In genomic region chr2:168246483-168247340, GRCh38 we compare ENCODE assay signal across 8 cellular contexts. TPM values are rescaled to one million over a fixed set of nuclear protein-coding genes. Genes with fewer than 3 reads are reported as not detected.
DNase-seq lines count a peak whose midpoint lies in the region; ATAC-seq and TF ChIP-seq lines count a peak whose summit lies in the region.

No MANE protein-coding gene starts in this region.

- no peaks in the 10 kb centered on the region for H3K27me3 ChIP-seq in ovary
- no peaks in the 10 kb centered on the region for H3K27me3 ChIP-seq in thymus (ENCODE audit: control insufficient read depth, insufficient read depth)

- H3K9me3 ChIP-seq in SK-N-MC (ENCODE audit: low read depth, low read length): no peaks in the 10 kb centered on the region
- H3K9me3 ChIP-seq in ovary: no peaks in the 10 kb centered on the region
- H3K9me3 ChIP-seq in thymus (ENCODE audit: control insufficient read depth): no peaks in the 10 kb centered on the region

- H3K36me3 ChIP-seq in SK-N-MC (ENCODE audit: insufficient read depth, low read length) (no peaks in the 10 kb centered on the region), ovary (no peaks in the 10 kb centered on the region), thymus (ENCODE audit: control insufficient read depth, insufficient read depth) (no peaks in the 10 kb centered on the region)

- no peak for TF ChIP-seq POLR2A in ovary (IDR thresholded peaks at IDR 0.05)

- TF ChIP-seq CTCF in ovary (IDR thresholded peaks at IDR 0.05): peak in 1 of 3 donors; percentile 13

- peak overlapping the region; percentile 37 for H3K9ac ChIP-seq in SK-N-MC (ENCODE audit: insufficient read length)

- peak overlapping the region; percentile 89 to 94 for H3K27ac Mint-ChIP-seq in activated naive CD4-positive, alpha-beta T cell treated with anti-CD3 and anti-CD28 coated beads, Interleukin-2, amount 50 U/mL, for 72 hours

- TF ChIP-seq EP300 in ovary (IDR thresholded peaks at IDR 0.05): no peak

- H3K9me3 Mint-ChIP-seq in activated naive CD4-positive, alpha-beta T cell treated with anti-CD3 and anti-CD28 coated beads, Interleukin-2, amount 50 U/mL, for 72 hours: no peaks in the 10 kb centered on the region

- peaks cover 9 to 19% of the 10 kb centered on the region in 2 donors for H3K36me3 Mint-ChIP-seq in activated naive CD4-positive, alpha-beta T cell treated with anti-CD3 and anti-CD28 coated beads, Interleukin-2, amount 50 U/mL, for 72 hours

- H3K4me3 ChIP-seq in SK-N-MC: peak overlapping the region; percentile 89
- H3K4me3 ChIP-seq in ovary: peak overlapping the region; percentile 59
- H3K4me3 ChIP-seq in thymus (ENCODE audit: low read length): peak overlapping the region; percentile 94

- peak; percentile 42 for DNase-seq in COR-L47 (lab: John Stamatoyannopoulos, UW)
- DNase-seq in SK-N-MC (ENCODE audit: low read depth, low spot score): no peak
- DNase-seq in activated naive CD4-positive, alpha-beta T cell treated with anti-CD3 and anti-CD28 coated beads, Interleukin-2, amount 50 U/mL, for 72 hours (ENCODE audit: low spot score in 2 of 2): peak; percentile 66 to 79
- peak; percentile 88 for DNase-seq in Right ventricle myocardium inferior (ENCODE audit: missing footprints)
- DNase-seq in ovary: peak; percentile 50 to 76 (median 70)

- H3K4me1 ChIP-seq in ovary (ENCODE audit: insufficient read depth) (peaks cover 3% of the 10 kb centered on the region), thymus (ENCODE audit: control insufficient read depth, insufficient read depth, low read length) (peaks cover 25% of the 10 kb centered on the region)

- H3K27ac ChIP-seq in SK-N-MC: no peak overlapping the region
- peak overlapping the region in 1 of 2 donors; percentile 51 for H3K27ac ChIP-seq in ovary
- H3K27ac ChIP-seq in thymus (ENCODE audit: low read depth): peak overlapping the region; percentile 87

- 1% methylated on average over 59 to 95 of the region's 95 CpGs for WGBS in ovary, 3 donors
- WGBS in thymus: under 1% methylated on average over 95 of the region's 95 CpGs

- ATAC-seq in GM19463 (IDR thresholded peaks at IDR 0.05; ENCODE audit: unreplicated experiment) (peak; percentile 40), HG03575 (IDR thresholded peaks at IDR 0.05; ENCODE audit: extremely low read depth, insufficient number of reproducible peaks, low FRiP score, unreplicated experiment) (peak; percentile 46), Right ventricle myocardium inferior (peak; percentile 77)
- ATAC-seq in activated naive CD4-positive, alpha-beta T cell treated with anti-CD3 and anti-CD28 coated beads, Interleukin-2, amount 50 U/mL, for 72 hours: peak; percentile 60 to 67

- intact Hi-C loops in Right ventricle myocardium inferior (cut with DNase I) (loop anchor here (2.0 to 5.0 kb wide), 4 partner anchors 84 to 511 kb away; no protein-coding TSS in a partner anchor), ovary (cut with DNase I) (no loop called here)

RNA-seq across cellular contexts. Expression of gene STK39, which starts 0.7 kb away (rescaled TPM):
- 10 to 100 TPM; 21.8 to 43.1 TPM for total RNA-seq in activated naive CD4-positive, alpha-beta T cell treated with anti-CD3 and anti-CD28 coated beads, Interleukin-2, amount 50 U/mL, for 72 hours
- total RNA-seq in Right ventricle myocardium inferior (17.7 TPM), ovary (10 to 100 TPM in 4 of 7 donors, 1 to 10 TPM in 3; 7.6 to 14.1 (median 10.6) TPM)
- polyA plus RNA-seq in ovary (10 to 100 TPM in 1 of 2 donors, 1 to 10 TPM in 1; 5.9 to 14.1 TPM), thymus (30.7 TPM)
